24 cellular contexts compared by ENCODE assay signal in the genomic region with DNA sequence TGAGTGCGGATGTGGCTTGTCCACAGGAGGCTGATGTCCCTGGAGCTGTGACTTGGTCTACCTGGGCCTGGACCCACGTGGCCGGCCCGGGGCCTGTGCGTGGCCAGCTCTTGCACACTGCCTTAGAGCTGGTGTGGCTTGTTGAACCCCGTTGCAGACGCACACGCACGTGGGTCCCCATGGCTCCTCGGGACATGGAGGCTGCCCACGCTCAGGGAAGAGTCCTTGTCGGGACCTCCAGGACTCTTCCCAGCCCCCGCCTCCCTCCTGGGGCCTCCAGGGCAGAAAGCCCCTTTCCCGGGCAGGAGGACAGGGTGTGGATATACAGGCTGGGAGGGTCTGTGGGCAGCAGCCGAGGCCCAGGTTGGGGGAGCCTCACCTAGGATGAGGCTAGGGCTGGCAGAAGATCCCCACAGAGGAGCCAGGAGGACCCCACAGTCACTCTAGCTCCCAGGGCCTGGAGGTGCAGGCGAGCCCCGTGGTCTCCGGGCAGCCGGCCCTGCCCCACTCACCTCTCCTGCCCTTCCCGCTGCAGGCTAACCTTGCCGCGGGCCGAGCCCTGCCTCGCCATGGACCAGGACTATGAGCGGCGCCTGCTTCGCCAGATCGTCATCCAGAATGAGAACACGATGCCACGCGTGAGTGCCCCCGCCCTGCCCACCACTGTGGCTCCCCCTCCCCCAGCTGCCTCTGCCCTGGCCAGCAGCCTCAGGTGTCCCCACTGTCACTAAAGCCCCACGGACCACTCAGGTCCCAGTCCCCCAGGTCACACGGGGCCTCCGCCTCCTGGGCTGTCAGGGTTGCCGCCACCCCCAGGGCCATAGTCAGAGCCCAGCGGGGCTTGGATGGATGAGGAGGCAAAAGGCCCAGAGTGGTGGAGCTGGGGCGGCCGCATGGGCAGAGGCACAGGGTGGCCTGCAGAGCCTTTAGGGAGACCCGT. TPM values are rescaled to one million over a fixed set of nuclear protein-coding genes. Genes with fewer than 3 reads are reported as not detected.
"Had no signal": no experiment of that assay in that cellular context is flagged by ENCODE, and none has a peak within 500 bp of the region (broad histone marks: within the 10 kb centered on the region; RNA-seq: fewer than 3 reads in every experiment).

No MANE protein-coding gene starts in this region.

- H3K27me3 Mint-ChIP-seq: activated naive CD8-positive, alpha-beta T cell treated with anti-CD3 and anti-CD28 coated beads for 36 hours had no signal

- ATAC-seq: activated T-cell treated with anti-CD3 and anti-CD28 coated beads, Interleukin-2, amount 50 U/mL, for 4 hours had no signal

- H3K9me3 Mint-ChIP-seq: activated naive CD8-positive, alpha-beta T cell treated with anti-CD3 and anti-CD28 coated beads for 36 hours; activated T-cell treated with anti-CD3 and anti-CD28 coated beads, Interleukin-2, amount 50 U/mL, for 4 hours; T-helper 1 cell treated with Interleukin-12 subunit alpha and Interleukin-12 subunit beta and Interleukin-4 antibody, amounts not matched to agents 30 μg/mL and 1 μg/mL, for 36 hours had no signal

- H3K27me3 ChIP-seq: brain microvascular endothelial cell, cardiac muscle cell, Peyer's patch had no signal

- H3K4me3 ChIP-seq: cardiac muscle cell, Peyer's patch had no signal

- H3K27ac Mint-ChIP-seq: activated naive CD8-positive, alpha-beta T cell treated with anti-CD3 and anti-CD28 coated beads for 36 hours; T-helper 1 cell treated with Interleukin-12 subunit alpha and Interleukin-12 subunit beta and Interleukin-4 antibody, amounts not matched to agents 30 μg/mL and 1 μg/mL, for 36 hours had no signal

- H3K9me3 ChIP-seq: Peyer's patch had no signal

- H3K27ac ChIP-seq: brain microvascular endothelial cell, cardiac muscle cell, Peyer's patch had no signal

- DNase-seq: activated CD4-positive, alpha-beta T cell treated with anti-CD3 and anti-CD28 coated beads for 48 hours; activated CD4-positive, alpha-beta T cell treated with anti-CD3 and anti-CD28 coated beads, Interleukin-2, amount 50 U/mL, for 4 hours; activated CD4-positive, CD25-positive, alpha-beta regulatory T cell treated with anti-CD3 and anti-CD28 coated beads, Interleukin-2, amount 50 U/mL, for 72 hours; activated CD8-positive, alpha-beta memory T cell treated with anti-CD3 and anti-CD28 coated beads for 24 hours; activated effector memory CD4-positive, alpha-beta T cell treated with anti-CD3 and anti-CD28 coated beads, Interleukin-2, amount 50 U/mL, for 16 hours; activated naive CD4-positive, alpha-beta T cell treated with Interleukin-2 at 50 U/mL for 16 hours; activated naive CD8-positive, alpha-beta T cell treated with anti-CD3 and anti-CD28 coated beads for 36 hours; activated T-cell treated with anti-CD3 and anti-CD28 coated beads, Interleukin-2, amount 50 U/mL, for 4 hours; brain microvascular endothelial cell; cerebellar nuclear complex; Karpas-422; NCI-H1105 treated with DMSO at 0.1 percent for 48 hours; NCI-H1436 treated with DMSO at 0.1 percent for 48 hours; NCI-H187; NCI-H2081; NCI-H510A treated with DMSO at 0.1 percent for 48 hours; NCI-H69; NK-92 treated with Interleukin-12 subunit alpha and Interleukin-12 subunit beta, amount 100 ng/mL, for 24 hours; Peyer's patch; SHP77 treated with DMSO at 0.1 percent for 48 hours had no signal

- H3K4me3 Mint-ChIP-seq: activated naive CD8-positive, alpha-beta T cell treated with anti-CD3 and anti-CD28 coated beads for 36 hours; activated T-cell treated with anti-CD3 and anti-CD28 coated beads, Interleukin-2, amount 50 U/mL, for 4 hours; T-helper 1 cell treated with Interleukin-12 subunit alpha and Interleukin-12 subunit beta and Interleukin-4 antibody, amounts not matched to agents 30 μg/mL and 1 μg/mL, for 36 hours had no signal

RNA-seq across cellular contexts. Expression of gene TEKTIP1, which starts 16.3 kb away (rescaled TPM):
- total RNA-seq: SK-MEL-5 had no signal

RNA-seq across cellular contexts. Expression of gene SMIM44, which starts 39.5 kb away (rescaled TPM):
- total RNA-seq: activated naive CD8-positive, alpha-beta T cell treated with anti-CD3 and anti-CD28 coated beads for 36 hours; activated T-cell treated with anti-CD3 and anti-CD28 coated beads, Interleukin-2, amount 50 U/mL, for 4 hours; cardiac muscle cell; SK-MEL-5 had no signal
- polyA plus RNA-seq: adipose tissue, cardiac muscle cell had no signal
